13 cellular contexts compared by ENCODE assay signal in genomic region chr6:74925683-74926082, GRCh38.
DNase-seq lines count a peak whose midpoint lies in the region; ATAC-seq and TF ChIP-seq lines count a peak whose summit lies in the region.
"Had no signal": no experiment of that assay in that cellular context is flagged by ENCODE, and none has a peak within 500 bp of the region (broad histone marks: within the 10 kb centered on the region; RNA-seq: fewer than 3 reads in every experiment).

No MANE protein-coding gene starts in this region.

- H3K27me3 Mint-ChIP-seq in endothelial cell (ENCODE audit: unreplicated experiment), result no peaks in the 10 kb centered on the region
- no peaks in the 10 kb centered on the region for H3K27me3 Mint-ChIP-seq in stimulated activated naive CD8-positive, alpha-beta T cell treated with anti-CD3 and anti-CD28 coated beads, Interleukin-15, amount 100 ng/mL, for 72 hours
- H3K27me3 Mint-ChIP-seq in CD8-positive, alpha-beta T cell (ENCODE audit: low read depth), result no peaks in the 10 kb centered on the region
- H3K27me3 Mint-ChIP-seq: activated B cell treated with CpG ODN at 0.5 μM for 24 hours had no signal

- no peak overlapping the region for H3K4me3 ChIP-seq in hepatocyte
- no peak overlapping the region for H3K4me3 ChIP-seq in CD8-positive, alpha-beta T cell (ENCODE audit: low read depth, low read length)

- H2AFZ ChIP-seq in hepatocyte, result no peak overlapping the region

- CTCF ChIA-PET in CD8-positive, alpha-beta T cell (lab: Charles Lee), result no interaction called here

- 94% methylated on average over 5 of the region's 5 CpGs for WGBS in hepatocyte (ENCODE audit: low lambda C conversion rate, missing lambda C conversion rate)

- H3K4me2 ChIP-seq in hepatocyte, result no peak overlapping the region

- H3K9me3 ChIP-seq in hepatocyte (ENCODE audit: low read depth), result no peaks in the 10 kb centered on the region
- no peaks in the 10 kb centered on the region for H3K9me3 ChIP-seq in CD8-positive, alpha-beta T cell (ENCODE audit: low read length)

- intact Hi-C loops in CD8-positive, alpha-beta T cell (cut with DNase I, micrococcal nuclease), result no loop called here

- TF ChIP-seq CTCF in endothelial cell (IDR thresholded peaks at IDR 0.05; ENCODE audit: unreplicated experiment), result no peak
- no peak for TF ChIP-seq CTCF in hepatocyte (IDR thresholded peaks at IDR 0.05; ENCODE audit: poor library complexity)
- no peak for TF ChIP-seq CTCF in CD8-positive, alpha-beta T cell (IDR thresholded peaks at IDR 0.05)

- H3K9me3 Mint-ChIP-seq in endothelial cell (ENCODE audit: unreplicated experiment), result no peaks in the 10 kb centered on the region
- H3K9me3 Mint-ChIP-seq in stimulated activated naive CD8-positive, alpha-beta T cell treated with anti-CD3 and anti-CD28 coated beads, Interleukin-15, amount 100 ng/mL, for 72 hours, result peaks cover 0 to 6% of the 10 kb centered on the region in 2 donors
- H3K9me3 Mint-ChIP-seq in CD8-positive, alpha-beta T cell, result no peaks in the 10 kb centered on the region

- no peaks in the 10 kb centered on the region for H3K27me3 ChIP-seq in hepatocyte
- no peaks in the 10 kb centered on the region for H3K27me3 ChIP-seq in CD8-positive, alpha-beta T cell (ENCODE audit: insufficient read depth, low read length)

- no peaks in the 10 kb centered on the region for H3K79me2 ChIP-seq in hepatocyte

- no peaks in the 10 kb centered on the region for H3K36me3 ChIP-seq in hepatocyte (replicated peaks; ENCODE audit: insufficient read depth, low read depth)
- no peaks in the 10 kb centered on the region for H3K36me3 ChIP-seq in CD8-positive, alpha-beta T cell (ENCODE audit: insufficient read depth, low read length)

- no peak overlapping the region for H3K27ac ChIP-seq in hepatocyte
- H3K27ac ChIP-seq in CD8-positive, alpha-beta T cell (ENCODE audit: low read depth, low read length), result no peak overlapping the region

- H3K9me2 ChIP-seq in hepatocyte (replicated peaks; ENCODE audit: insufficient read depth), result no peaks in the 10 kb centered on the region

- peaks cover 6% of the 10 kb centered on the region for H3K4me1 Mint-ChIP-seq in endothelial cell (ENCODE audit: unreplicated experiment)
- H3K4me1 Mint-ChIP-seq in stimulated activated naive CD8-positive, alpha-beta T cell treated with anti-CD3 and anti-CD28 coated beads, Interleukin-15, amount 100 ng/mL, for 72 hours, result no peaks in the 10 kb centered on the region
- no peaks in the 10 kb centered on the region for H3K4me1 Mint-ChIP-seq in CD8-positive, alpha-beta T cell (ENCODE audit: low read depth)
- H3K4me1 Mint-ChIP-seq: activated B cell treated with CpG ODN at 0.5 μM for 24 hours had no signal

- no peaks in the 10 kb centered on the region for H3K36me3 Mint-ChIP-seq in endothelial cell (ENCODE audit: low read depth, unreplicated experiment)
- H3K36me3 Mint-ChIP-seq in CD8-positive, alpha-beta T cell, result no peaks in the 10 kb centered on the region

- no peaks in the 10 kb centered on the region for H4K20me1 ChIP-seq in hepatocyte (ENCODE audit: insufficient read depth, poor library complexity, severe bottlenecking)

- POLR2A ChIA-PET in CD8-positive, alpha-beta T cell (lab: Charles Lee), result no interaction called here

- no peaks in the 10 kb centered on the region for H3K4me1 ChIP-seq in hepatocyte (ENCODE audit: insufficient read depth)
- H3K4me1 ChIP-seq in CD8-positive, alpha-beta T cell (ENCODE audit: insufficient read depth, low read length), result no peaks in the 10 kb centered on the region

- H3K4me3 Mint-ChIP-seq in endothelial cell (ENCODE audit: unreplicated experiment), result no peak overlapping the region
- no peak overlapping the region for H3K4me3 Mint-ChIP-seq in stimulated activated naive CD8-positive, alpha-beta T cell treated with anti-CD3 and anti-CD28 coated beads, Interleukin-15, amount 100 ng/mL, for 72 hours
- H3K4me3 Mint-ChIP-seq in CD8-positive, alpha-beta T cell, result no peak overlapping the region
- H3K4me3 Mint-ChIP-seq: activated B cell treated with CpG ODN at 0.5 μM for 24 hours had no signal

- DNase-seq in endothelial cell (ENCODE audit: low spot score) (peak; percentile 22), hepatocyte (ENCODE audit: low spot score) (no peak), retina (no peak)
- DNase-seq in stimulated activated naive CD8-positive, alpha-beta T cell treated with anti-CD3 and anti-CD28 coated beads, Interleukin-15, amount 100 ng/mL, for 72 hours, result no peak
- DNase-seq in CD8-positive, alpha-beta T cell, result no peak
- DNase-seq: activated B cell treated with CpG ODN at 0.5 μM for 24 hours; activated naive CD4-positive, alpha-beta T cell; hippocampal formation; stimulated activated CD4-positive, alpha-beta T cell treated with anti-CD3 and anti-CD28 coated beads, Interleukin-12 subunit alpha, Interleukin-12 subunit beta, amount 100 ng/mL, for 4 hours; stimulated activated naive CD8-positive, alpha-beta T cell treated with anti-CD3 and anti-CD28 coated beads, Interleukin-15, Interleukin-2, amounts not matched to agents 100 U/mL and 50 U/mL, for 24 hours had no signal

- peak; percentile 93 for ATAC-seq in GM18861 (IDR thresholded peaks at IDR 0.05; ENCODE audit: unreplicated experiment)
- ATAC-seq in GM21723 (IDR thresholded peaks at IDR 0.05; ENCODE audit: unreplicated experiment), result peak; percentile 56
- peak; percentile 79 for ATAC-seq in HG03469 (IDR thresholded peaks at IDR 0.05; ENCODE audit: unreplicated experiment)
- no peak for ATAC-seq in stimulated activated naive CD8-positive, alpha-beta T cell treated with anti-CD3 and anti-CD28 coated beads, Interleukin-15, amount 100 ng/mL, for 72 hours
- no peak for ATAC-seq in CD8-positive, alpha-beta T cell
- ATAC-seq: stimulated activated naive CD8-positive, alpha-beta T cell treated with anti-CD3 and anti-CD28 coated beads, Interleukin-15, Interleukin-2, amounts not matched to agents 100 U/mL and 50 U/mL, for 24 hours had no signal

- H3K27ac Mint-ChIP-seq in endothelial cell (ENCODE audit: unreplicated experiment), result peak overlapping the region; percentile 86
- H3K27ac Mint-ChIP-seq in stimulated activated naive CD8-positive, alpha-beta T cell treated with anti-CD3 and anti-CD28 coated beads, Interleukin-15, amount 100 ng/mL, for 72 hours, result no peak overlapping the region
- no peak overlapping the region for H3K27ac Mint-ChIP-seq in CD8-positive, alpha-beta T cell
- H3K27ac Mint-ChIP-seq: activated B cell treated with CpG ODN at 0.5 μM for 24 hours had no signal

Comparison
In these comparisons a context has a peak if more than half of its experiments do, and no peak if none do; other contexts are left out.
1. ATAC-seq: peak in GM18861 (single experiment), GM21723 (single experiment) and HG03469 (single experiment); none in stimulated activated naive CD8-positive, alpha-beta T cell treated with anti-CD3 and anti-CD28 coated beads, Interleukin-15, amount 100 ng/mL, for 72 hours (single experiment) and CD8-positive, alpha-beta T cell (single experiment).